ENCODE assay signal across 8 cellular contexts in genomic region chr7:7718461-7718860, GRCh38. TPM values are rescaled to one million over a fixed set of nuclear protein-coding genes. Genes with fewer than 3 reads are reported as not detected.
A peak's percentile ranks its signal among the peaks of the same experiment; 100 is the strongest.
DNase-seq lines count a peak whose midpoint lies in the region; TF ChIP-seq lines count a peak whose summit lies in the region.

TSS of gene RPA3 (minus strand) at chr7:7718607. CDS start at chr7:7640418, 78,189 bp downstream.

- DNase-seq in NCI-H82 (lab: John Stamatoyannopoulos, UW), result peak; percentile 18
- DNase-seq in NCI-H82 treated with DMSO at 0.1 percent for 48 hours (lab: John Stamatoyannopoulos, UW; ENCODE audit: unreplicated experiment), result no peak
- DNase-seq in activated CD4-positive, alpha-beta memory T cell treated with anti-CD3 and anti-CD28 coated beads, Interleukin-2, amount 10 ng/mL, durations not matched to agents 7 days and 5 days, result no peak
- no peak for DNase-seq in left ventricle myocardium inferior
- no peak for DNase-seq in GF-D8 (lab: John Stamatoyannopoulos, UW)
- no peak for DNase-seq in SK-N-DZ (ENCODE audit: low spot score)
- no peak for DNase-seq in NCI-H1694 (lab: John Stamatoyannopoulos, UW)

- no peak within 1 kb of the TSS for H3K4me3 ChIP-seq in left ventricle myocardium inferior

- H3K27me3 Mint-ChIP-seq in activated CD4-positive, alpha-beta memory T cell treated with anti-CD3 and anti-CD28 coated beads, Interleukin-2, amount 10 ng/mL, durations not matched to agents 7 days and 5 days, result no peaks in the 10 kb centered on the region

- intact Hi-C loops in left ventricle myocardium inferior (cut with micrococcal nuclease), result no loop called here

- POLR2A ChIA-PET in activated CD4-positive, alpha-beta memory T cell treated with anti-CD3 and anti-CD28 coated beads, Interleukin-2, amount 10 ng/mL, durations not matched to agents 7 days and 5 days (lab: Charles Lee), result interaction anchor here (1.3 to 1.9 kb wide), 3 partner anchors 77 to 251 kb away, joined by 3 to 5 read pairs (median 5); partner anchors contain the start of gene UMAD1

- CTCF ChIA-PET in activated CD4-positive, alpha-beta memory T cell treated with anti-CD3 and anti-CD28 coated beads, Interleukin-2, amount 10 ng/mL, durations not matched to agents 7 days and 5 days (lab: Charles Lee), result interaction anchor here (2.5 kb wide), 1 partner anchor 37 kb away, joined by 10 read pairs; no protein-coding TSS in a partner anchor

- peaks cover 4% of the 10 kb centered on the region for H3K36me3 ChIP-seq in left ventricle myocardium inferior

- H3K4me3 Mint-ChIP-seq in activated CD4-positive, alpha-beta memory T cell treated with anti-CD3 and anti-CD28 coated beads, Interleukin-2, amount 10 ng/mL, durations not matched to agents 7 days and 5 days, result no peak within 1 kb of the TSS

- H3K9me3 ChIP-seq in left ventricle myocardium inferior (replicated peaks), result no peaks in the 10 kb centered on the region

- H3K36me3 Mint-ChIP-seq in activated CD4-positive, alpha-beta memory T cell treated with anti-CD3 and anti-CD28 coated beads, Interleukin-2, amount 10 ng/mL, durations not matched to agents 7 days and 5 days (ENCODE audit: low read depth), result peaks cover 8% of the 10 kb centered on the region

- H3K9me3 Mint-ChIP-seq in activated CD4-positive, alpha-beta memory T cell treated with anti-CD3 and anti-CD28 coated beads, Interleukin-2, amount 10 ng/mL, durations not matched to agents 7 days and 5 days, result peaks cover 3% of the 10 kb centered on the region

- no peak within 1 kb of the TSS for H3K27ac Mint-ChIP-seq in activated CD4-positive, alpha-beta memory T cell treated with anti-CD3 and anti-CD28 coated beads, Interleukin-2, amount 10 ng/mL, durations not matched to agents 7 days and 5 days

- H3K27me3 ChIP-seq in left ventricle myocardium inferior (ENCODE audit: low read depth), result no peaks in the 10 kb centered on the region

- H3K27ac ChIP-seq in left ventricle myocardium inferior (replicated peaks), result no peak within 1 kb of the TSS

- peaks cover 17% of the 10 kb centered on the region for H3K4me1 ChIP-seq in left ventricle myocardium inferior

- TF ChIP-seq CTCF in left ventricle myocardium inferior (IDR thresholded peaks at IDR 0.05; ENCODE audit: borderline replicate concordance) (no peak), subcutaneous adipose tissue (IDR thresholded peaks at IDR 0.05; ENCODE audit: low read depth) (no peak)

- H3K4me1 Mint-ChIP-seq in activated CD4-positive, alpha-beta memory T cell treated with anti-CD3 and anti-CD28 coated beads, Interleukin-2, amount 10 ng/mL, durations not matched to agents 7 days and 5 days, result peaks cover 18% of the 10 kb centered on the region

RNA-seq across cellular contexts. Expression of gene RPA3, which starts in this region (rescaled TPM):
- total RNA-seq in activated CD4-positive, alpha-beta memory T cell treated with anti-CD3 and anti-CD28 coated beads, Interleukin-2, amount 10 ng/mL, durations not matched to agents 7 days and 5 days, result 100 to 1,000 TPM; 118 to 120 TPM
- total RNA-seq in left ventricle myocardium inferior (21.1 TPM), subcutaneous adipose tissue (10 to 100 TPM; 10.5 to 22.7 (median 16.9) TPM)
- polyA plus RNA-seq in SK-N-DZ (2014; cell fraction: cytosol; rRNA removed), result 119 and 137 TPM in 2 replicates
- 111 and 157 TPM in 2 replicates for polyA plus RNA-seq in SK-N-DZ (2014; cell fraction: nucleus; rRNA removed)
